In the genomic region with DNA sequence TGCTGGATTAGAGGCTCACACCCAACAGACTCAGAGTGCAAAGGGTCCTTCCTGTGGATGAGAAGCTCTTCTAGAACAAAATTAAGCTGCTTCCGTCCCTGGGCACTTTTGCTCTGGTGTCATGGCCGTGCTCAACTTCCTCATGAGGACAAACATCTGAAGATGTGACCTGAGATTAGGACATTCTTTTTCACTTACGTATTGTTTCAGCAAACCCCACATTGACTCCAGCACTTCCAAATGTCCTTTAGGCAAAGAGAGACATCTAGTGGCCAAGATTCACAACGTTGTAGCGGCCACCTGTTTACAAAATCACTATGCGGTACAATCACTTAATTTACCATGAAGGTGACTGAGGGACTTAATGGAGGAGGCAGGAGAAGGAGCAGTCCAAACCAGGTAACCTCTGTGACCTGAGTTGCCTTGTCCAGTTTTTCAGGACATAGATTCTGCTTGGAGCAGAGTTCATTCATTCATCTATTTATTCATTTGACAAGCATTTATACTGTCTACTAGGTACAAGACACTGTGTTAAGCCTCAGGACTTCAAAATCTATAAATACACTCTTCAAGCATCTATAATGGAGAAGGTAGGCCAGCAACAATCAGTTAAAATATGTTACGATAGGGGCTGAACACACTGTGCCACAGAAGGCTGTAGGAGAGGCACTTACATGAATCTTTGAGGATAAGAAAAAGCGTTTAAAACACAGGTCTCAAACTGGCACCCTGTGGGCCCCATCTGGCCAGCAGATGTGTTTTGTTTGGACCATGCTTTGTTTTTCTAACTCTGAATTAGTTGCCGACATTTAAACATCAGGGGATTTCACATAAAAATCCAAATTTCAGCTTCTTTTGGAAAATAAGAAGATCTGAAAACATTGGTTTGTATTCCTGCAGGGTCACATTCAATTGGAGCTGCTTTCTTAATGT, we compare ENCODE assay signal across 8 cellular contexts. TPM values are rescaled to one million over a fixed set of nuclear protein-coding genes. Genes with fewer than 3 reads are reported as not detected.
DNase-seq lines count a peak whose midpoint lies in the region; ATAC-seq and TF ChIP-seq lines count a peak whose summit lies in the region.

No MANE protein-coding gene starts in this region.

- H3K27ac ChIP-seq in DND-41 (ENCODE audit: low read length) (no peak overlapping the region), sigmoid colon (no peak overlapping the region)

- no peak for TF ChIP-seq POLR2A in sigmoid colon (IDR thresholded peaks at IDR 0.05)

- H3K4me1 ChIP-seq in DND-41 (ENCODE audit: insufficient read depth, low read length), result no peaks in the 10 kb centered on the region
- H3K4me1 ChIP-seq in sigmoid colon, result peaks cover 0 to 6% (median 0%) of the 10 kb centered on the region in 4 donors

- no peak overlapping the region for H2AFZ ChIP-seq in DND-41 (ENCODE audit: low read depth, low read length)

- H3K4me3 ChIP-seq in DND-41 (ENCODE audit: low read depth in 1 of 2, low read length in 2 of 2) (no peak overlapping the region), sigmoid colon (no peak overlapping the region)

- intact Hi-C loops in sigmoid colon (cut with DNase I), result loop anchor here (2.0 kb wide), 1 partner anchor 199 kb away; no protein-coding TSS in a partner anchor

- no peaks in the 10 kb centered on the region for H4K20me1 ChIP-seq in DND-41 (ENCODE audit: insufficient read depth, low read length)

- no peak overlapping the region for H3K9ac ChIP-seq in DND-41 (ENCODE audit: low read depth, low read length)

- H3K36me3 ChIP-seq in DND-41 (ENCODE audit: insufficient read depth, low read length) (no peaks in the 10 kb centered on the region), sigmoid colon (no peaks in the 10 kb centered on the region)

- TF ChIP-seq EP300 in sigmoid colon (IDR thresholded peaks at IDR 0.05), result no peak

- H3K79me2 ChIP-seq in DND-41 (ENCODE audit: insufficient read depth, low read length), result no peaks in the 10 kb centered on the region

- peak; percentile 78 for ATAC-seq in DND-41 (ENCODE audit: insufficient read depth, low read depth)
- peak; percentile 85 for ATAC-seq in GM19455 (IDR thresholded peaks at IDR 0.05; ENCODE audit: unreplicated experiment)

- DNase-seq in DND-41 (peak; percentile 35), HT-29 (ENCODE audit: low spot score) (peak; percentile 97), NCI-H82 (lab: John Stamatoyannopoulos, UW) (peak; percentile 86), amniotic stem cell (lab: John Stamatoyannopoulos, UW) (peak; percentile 32), hepatic stellate cell (ENCODE audit: low spot score) (peak; percentile 33), sigmoid colon (no peak), GM19240 (ENCODE audit: insufficient read length, low spot score) (no peak)

- WGBS in sigmoid colon, 2 donors, result 25 to 27% methylated on average over 9 of the region's 9 CpGs

- H3K4me2 ChIP-seq in DND-41 (ENCODE audit: insufficient read depth, low read length), result no peak overlapping the region

- TF ChIP-seq CTCF in DND-41 (IDR thresholded peaks at IDR 0.05; ENCODE audit: borderline replicate concordance, extremely low read depth, low read length, poor library complexity, severe bottlenecking) (peak; percentile 86), sigmoid colon (IDR thresholded peaks at IDR 0.05) (peak; percentile 62 to 67 (median 63))

- H3K9me3 ChIP-seq in DND-41 (ENCODE audit: insufficient read depth, low read length, severe bottlenecking), result no peaks in the 10 kb centered on the region
- H3K9me3 ChIP-seq in sigmoid colon, result no peaks in the 10 kb centered on the region

- H3K27me3 ChIP-seq in DND-41 (ENCODE audit: insufficient read depth, low read length, poor library complexity) (peaks cover 3% of the 10 kb centered on the region), sigmoid colon (no peaks in the 10 kb centered on the region)

RNA-seq across cellular contexts. Expression of a gene that starts 5.6 kb away (rescaled TPM):
- total RNA-seq in HT-29 (2014; rRNA removed; shearing (Covaris generic)), result 7.6 and 9.1 TPM in 2 replicates
- total RNA-seq in sigmoid colon, result not detected
- 1 to 10 TPM in 1 of 3 donors, under 1 TPM in 1, not detected in 1; 0.46 to 1.0 TPM for polyA plus RNA-seq in sigmoid colon

Comparison
In these comparisons a context has a peak if more than half of its experiments do, and no peak if none do; other contexts are left out.
1. DNase-seq: peak in DND-41 (single experiment), HT-29 (single experiment), NCI-H82 (single experiment), amniotic stem cell (single experiment) and hepatic stellate cell (single experiment); none in sigmoid colon (single experiment) and GM19240 (single experiment).